ENCODE assay signal across 22 cellular contexts in genomic region chrX:18406531-18407266, GRCh38. TPM values are rescaled to one million over a fixed set of nuclear protein-coding genes. Genes with fewer than 3 reads are reported as not detected.
DNase-seq lines count a peak whose midpoint lies in the region; ATAC-seq and TF ChIP-seq lines count a peak whose summit lies in the region.
"Had no signal": no experiment of that assay in that cellular context is flagged by ENCODE, and none has a peak within 500 bp of the region (broad histone marks: within the 10 kb centered on the region; RNA-seq: fewer than 3 reads in every experiment).

No MANE protein-coding gene starts in this region.

- H3K4me1 ChIP-seq in HEK293 (ENCODE audit: control insufficient read depth, insufficient read depth, low read length) = no peaks in the 10 kb centered on the region
- no peaks in the 10 kb centered on the region for H3K4me1 ChIP-seq in RWPE2 (ENCODE audit: insufficient read depth, poor library complexity, severe bottlenecking)
- H3K4me1 ChIP-seq in lower lobe of right lung = no peaks in the 10 kb centered on the region
- H3K4me1 ChIP-seq in endodermal cell (ENCODE audit: control insufficient read depth, insufficient read depth, low read length) = no peaks in the 10 kb centered on the region
- H3K4me1 ChIP-seq: BE2C had no signal

- no peak for TF ChIP-seq CTCF in AG10803 (conservative IDR thresholded peaks at IDR 0.05; ENCODE audit: low read length)
- no peak for TF ChIP-seq CTCF in HEK293 (tag by site-specific recombination; IDR thresholded peaks at IDR 0.05)
- TF ChIP-seq CTCF in RWPE2 (IDR thresholded peaks at IDR 0.05; ENCODE audit: poor library complexity, severe bottlenecking) = no peak
- TF ChIP-seq CTCF in lower lobe of right lung (IDR thresholded peaks at IDR 0.05) = no peak
- no peak for TF ChIP-seq CTCF in endodermal cell (conservative IDR thresholded peaks at IDR 0.05)

- H3K9me3 Mint-ChIP-seq in activated T-cell treated with anti-CD3 and anti-CD28 coated beads, Interleukin-2, amount 50 U/mL, for 72 hours = no peaks in the 10 kb centered on the region
- H3K9me3 Mint-ChIP-seq in endodermal cell = peaks cover 60% of the 10 kb centered on the region
- H3K9me3 Mint-ChIP-seq: CD4-positive, CD25-positive, alpha-beta regulatory T cell had no signal

- H3K36me3 ChIP-seq in HEK293 (ENCODE audit: control insufficient read depth in 2 of 2, insufficient read depth in 1 of 2, low read length in 2 of 2) (no peaks in the 10 kb centered on the region), RWPE2 (ENCODE audit: low read depth) (no peaks in the 10 kb centered on the region), lower lobe of right lung (no peaks in the 10 kb centered on the region), endodermal cell (ENCODE audit: control insufficient read depth, insufficient read depth, low read length) (no peaks in the 10 kb centered on the region)
- H3K36me3 ChIP-seq: BE2C had no signal

- no peak overlapping the region for H3K4me3 Mint-ChIP-seq in activated T-cell treated with anti-CD3 and anti-CD28 coated beads, Interleukin-2, amount 50 U/mL, for 72 hours
- H3K4me3 Mint-ChIP-seq in endodermal cell = no peak overlapping the region
- H3K4me3 Mint-ChIP-seq: CD4-positive, CD25-positive, alpha-beta regulatory T cell had no signal

- no peaks in the 10 kb centered on the region for H3K4me1 Mint-ChIP-seq in activated T-cell treated with anti-CD3 and anti-CD28 coated beads, Interleukin-2, amount 50 U/mL, for 72 hours (ENCODE audit: low read depth)
- no peaks in the 10 kb centered on the region for H3K4me1 Mint-ChIP-seq in endodermal cell
- H3K4me1 Mint-ChIP-seq: CD4-positive, CD25-positive, alpha-beta regulatory T cell had no signal

- H3K27ac Mint-ChIP-seq in activated T-cell treated with anti-CD3 and anti-CD28 coated beads, Interleukin-2, amount 50 U/mL, for 72 hours = no peak overlapping the region
- H3K27ac Mint-ChIP-seq in endodermal cell = no peak overlapping the region
- H3K27ac Mint-ChIP-seq: CD4-positive, CD25-positive, alpha-beta regulatory T cell had no signal

- H3K36me3 Mint-ChIP-seq in activated T-cell treated with anti-CD3 and anti-CD28 coated beads, Interleukin-2, amount 50 U/mL, for 72 hours (ENCODE audit: insufficient read depth in 2 of 2) = no peaks in the 10 kb centered on the region
- H3K36me3 Mint-ChIP-seq in endodermal cell (ENCODE audit: low read depth) = no peaks in the 10 kb centered on the region
- H3K36me3 Mint-ChIP-seq: CD4-positive, CD25-positive, alpha-beta regulatory T cell had no signal

- intact Hi-C loops in lower lobe of right lung (cut with DNase I) (no loop called here), cardiac septum (cut with DNase I) (no loop called here)

- 87 to 94% methylated on average over 3 to 8 of the region's 8 CpGs for WGBS in endodermal cell (ENCODE audit: insufficient coverage in 1 of 2, insufficient read length in 1 of 2), 2 experiments

- no peak overlapping the region for H3K9ac ChIP-seq in endodermal cell (ENCODE audit: extremely low read depth, low read length, poor library complexity, severe bottlenecking)

- H3K9me3 ChIP-seq in HEK293 (ENCODE audit: control insufficient read depth, insufficient read depth, low read depth, low read length) = no peaks in the 10 kb centered on the region
- H3K9me3 ChIP-seq in RWPE2 (ENCODE audit: severe bottlenecking) = no peaks in the 10 kb centered on the region
- H3K9me3 ChIP-seq in lower lobe of right lung = no peaks in the 10 kb centered on the region
- no peaks in the 10 kb centered on the region for H3K9me3 ChIP-seq in endodermal cell (ENCODE audit: control insufficient read depth, low read length)
- H3K9me3 ChIP-seq: BE2C had no signal

- H3K27me3 ChIP-seq in RWPE2 (ENCODE audit: insufficient read depth, poor library complexity, severe bottlenecking) = no peaks in the 10 kb centered on the region
- H3K27me3 ChIP-seq in lower lobe of right lung (ENCODE audit: low read depth) = no peaks in the 10 kb centered on the region
- H3K27me3 ChIP-seq in endodermal cell (ENCODE audit: control insufficient read depth, insufficient read depth, low read length, poor library complexity, severe bottlenecking) = no peaks in the 10 kb centered on the region
- H3K27me3 ChIP-seq: BE2C had no signal

- H3K27ac ChIP-seq in HEK293 (ENCODE audit: extremely low read depth, low read depth, low read length) (no peak overlapping the region), RWPE2 (ENCODE audit: poor library complexity, severe bottlenecking) (peak overlapping the region; percentile 45), lower lobe of right lung (no peak overlapping the region), endodermal cell (ENCODE audit: low read depth, low read length) (no peak overlapping the region)
- H3K27ac ChIP-seq: HL-60, SK-N-MC had no signal

- CTCF ChIA-PET in HEK293 (lab: Yijun Ruan, JAX) = interaction anchor here (0.6 kb wide), 1 partner anchor 1285 kb away, joined by 3 read pairs; no protein-coding TSS in a partner anchor

- ATAC-seq in RWPE2 (ENCODE audit: low read depth) = no peak; the same call in 2 of the 3 replicates
- ATAC-seq in lower lobe of right lung = no peak
- ATAC-seq in activated T-cell treated with anti-CD3 and anti-CD28 coated beads, Interleukin-2, amount 50 U/mL, for 72 hours (replicated peaks in 1 of 2) = no peak

- H3K27me3 Mint-ChIP-seq in activated T-cell treated with anti-CD3 and anti-CD28 coated beads, Interleukin-2, amount 50 U/mL, for 72 hours (ENCODE audit: low read depth) = no peaks in the 10 kb centered on the region
- no peaks in the 10 kb centered on the region for H3K27me3 Mint-ChIP-seq in endodermal cell (ENCODE audit: insufficient read depth)
- H3K27me3 Mint-ChIP-seq: CD4-positive, CD25-positive, alpha-beta regulatory T cell had no signal

- peak; percentile 56 for DNase-seq in AG10803 (ENCODE audit: low read depth)
- DNase-seq in RWPE2 (ENCODE audit: low spot score) = no peak
- peak; percentile 43 for DNase-seq in fibroblast of peridontal ligament (ENCODE audit: extremely low read depth)
- no peak for DNase-seq in lower lobe of right lung
- no peak for DNase-seq in cardiac septum (ENCODE audit: low spot score)
- no peak for DNase-seq in activated T-cell treated with anti-CD3 and anti-CD28 coated beads, Interleukin-2, amount 50 U/mL, for 72 hours
- no peak for DNase-seq in endodermal cell
- DNase-seq: 8988T; BE2C; CD4-positive, CD25-positive, alpha-beta regulatory T cell; DMS153; MM.1S; NCI-H1092; NCI-H1436 treated with DMSO at 0.1 percent for 48 hours; NCI-H2029; NCI-H2171; NCI-H446; NCI-H526 treated with DMSO at 0.1 percent for 48 hours; SHP77 had no signal

- POLR2A ChIA-PET in HEK293 (lab: Yijun Ruan, JAX) = no interaction called here

- H3K4me3 ChIP-seq in AG10803 (ENCODE audit: low read length) (no peak overlapping the region), HEK293 (ENCODE audit: low read depth, low read length) (no peak overlapping the region), RWPE2 (ENCODE audit: severe bottlenecking) (no peak overlapping the region), lower lobe of right lung (no peak overlapping the region), endodermal cell (ENCODE audit: low read length) (no peak overlapping the region)
- H3K4me3 ChIP-seq: SK-N-MC had no signal

TF ChIP-seq in HEK293, 187 proteins besides CTCF, POLR2A, EP300 and RAD21:
- TF ChIP-seq ZNF274 (IDR thresholded peaks at IDR 0.05; ENCODE audit: low read length) (no peak), ZNF274 (tag by site-specific recombination; IDR thresholded peaks at IDR 0.05; ENCODE audit: borderline replicate concordance) (no peak), OSR2 (tag by site-specific recombination; IDR thresholded peaks at IDR 0.05) (peak; percentile 42; the same call in 1 of the 2 replicates), MYNN (tag by site-specific recombination; IDR thresholded peaks at IDR 0.05; ENCODE audit: borderline replicate concordance) (no peak), ZBTB11 (tag by site-specific recombination; conservative IDR thresholded peaks at IDR 0.05; ENCODE audit: low read depth) (no peak)

RNA-seq across cellular contexts. Expression of gene CDKL5, which starts 18.7 kb away (rescaled TPM):
- 30.6 TPM for total RNA-seq in lower lobe of right lung
- 10.7 TPM for total RNA-seq in cardiac septum
- 1 to 10 TPM; 2.2 to 2.6 TPM for total RNA-seq in activated T-cell treated with anti-CD3 and anti-CD28 coated beads, Interleukin-2, amount 50 U/mL, for 72 hours
- total RNA-seq in endodermal cell = 10 to 100 TPM; 18.2 to 19.3 TPM
- 5.0 TPM for polyA plus RNA-seq in endodermal cell (2013, experiment 1 of 2)
- 5.3 TPM for polyA plus RNA-seq in endodermal cell (2013, experiment 2 of 2)

RNA-seq across cellular contexts. Expression of gene SCML2, which starts 52.2 kb away (rescaled TPM):
- total RNA-seq in lower lobe of right lung (0.80 TPM), cardiac septum (0.97 TPM), endodermal cell (10 to 100 TPM; 16.8 to 22.8 TPM)
- 1 to 10 TPM; 3.0 TPM for total RNA-seq in activated T-cell treated with anti-CD3 and anti-CD28 coated beads, Interleukin-2, amount 50 U/mL, for 72 hours
- 23.2 TPM for polyA plus RNA-seq in endodermal cell (2013, experiment 1 of 2)
- polyA plus RNA-seq in endodermal cell (2013, experiment 2 of 2) = 24.0 TPM

Comparison
In these comparisons a context has a peak if more than half of its experiments do, and no peak if none do; other contexts are left out.
1. DNase-seq: peak in AG10803 (single experiment) and fibroblast of peridontal ligament (single experiment); none in RWPE2 (single experiment), lower lobe of right lung (single experiment), cardiac septum (single experiment), activated T-cell treated with anti-CD3 and anti-CD28 coated beads, Interleukin-2, amount 50 U/mL, for 72 hours (0 of 2) and endodermal cell (single experiment).